Comparison of ENCODE assay signal across 8 cellular contexts in the genomic region with DNA sequence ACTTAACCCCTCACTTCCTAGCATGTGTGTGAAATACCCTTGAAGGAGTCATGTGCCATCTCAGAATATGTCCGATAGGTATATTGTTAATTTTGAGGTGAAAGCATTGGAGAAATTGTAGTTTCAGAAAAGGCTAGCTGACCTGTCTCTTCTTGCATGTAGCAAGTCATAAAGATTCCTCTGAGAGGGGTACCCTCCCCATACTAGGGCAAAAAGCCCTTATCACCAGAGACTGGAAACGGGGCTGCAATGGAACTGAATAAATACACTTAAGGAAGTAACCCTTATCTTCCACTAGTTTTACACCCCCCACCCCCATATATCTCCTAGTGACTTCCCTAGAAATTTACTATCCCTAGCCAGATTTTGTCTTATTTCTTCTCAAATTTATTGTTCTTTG. TPM values are rescaled to one million over a fixed set of nuclear protein-coding genes. Genes with fewer than 3 reads are reported as not detected.
DNase-seq lines count a peak whose midpoint lies in the region; ATAC-seq lines count a peak whose summit lies in the region.

No MANE protein-coding gene starts in this region.

- H3K27me3 ChIP-seq in iPS-20b (ENCODE audit: insufficient read depth, low read length) = no peaks in the 10 kb centered on the region

- H3K9me3 Mint-ChIP-seq in T-helper 2 cell treated with Interferon-gamma antibody and Interleukin-4, amounts not matched to agents 5 μg/mL and 100 μg/mL, for 36 hours = no peaks in the 10 kb centered on the region
- H3K9me3 Mint-ChIP-seq in activated naive CD8-positive, alpha-beta T cell treated with anti-CD3 and anti-CD28 coated beads for 36 hours = no peaks in the 10 kb centered on the region

- peak overlapping the region; percentile 99 for H3K27ac Mint-ChIP-seq in T-helper 2 cell treated with Interferon-gamma antibody and Interleukin-4, amounts not matched to agents 5 μg/mL and 100 μg/mL, for 36 hours
- H3K27ac Mint-ChIP-seq in activated naive CD8-positive, alpha-beta T cell treated with anti-CD3 and anti-CD28 coated beads for 36 hours = peak overlapping the region; percentile 96

- H3K4me1 Mint-ChIP-seq in T-helper 2 cell treated with Interferon-gamma antibody and Interleukin-4, amounts not matched to agents 5 μg/mL and 100 μg/mL, for 36 hours (ENCODE audit: low read depth) = peaks cover 23% of the 10 kb centered on the region
- peaks cover 26% of the 10 kb centered on the region for H3K4me1 Mint-ChIP-seq in activated naive CD8-positive, alpha-beta T cell treated with anti-CD3 and anti-CD28 coated beads for 36 hours

- no peaks in the 10 kb centered on the region for H3K9me3 ChIP-seq in iPS-20b (ENCODE audit: insufficient read depth, low read depth, low read length)

- peak overlapping the region; percentile 78; the same call in 1 of the 2 replicates for H3K9ac ChIP-seq in iPS-20b (ENCODE audit: low read depth, low read length)

- DNase-seq in T-helper 2 cell treated with Interferon-gamma antibody and Interleukin-4, amounts not matched to agents 5 μg/mL and 100 μg/mL, for 36 hours (ENCODE audit: low spot score) = no peak
- DNase-seq in T-helper 2 cell (no peak), kidney tubule cell (ENCODE audit: low spot score) (no peak), T1000 (lab: John Stamatoyannopoulos, UW) (no peak)
- no peak for DNase-seq in activated naive CD8-positive, alpha-beta T cell treated with anti-CD3 and anti-CD28 coated beads for 36 hours

- H3K4me1 ChIP-seq in iPS-20b (ENCODE audit: insufficient read depth, low read length) = peaks cover 3% of the 10 kb centered on the region; the same call in 1 of the 2 replicates

- H3K36me3 Mint-ChIP-seq in T-helper 2 cell treated with Interferon-gamma antibody and Interleukin-4, amounts not matched to agents 5 μg/mL and 100 μg/mL, for 36 hours (ENCODE audit: low read depth) = peaks cover 7% of the 10 kb centered on the region
- H3K36me3 Mint-ChIP-seq in activated naive CD8-positive, alpha-beta T cell treated with anti-CD3 and anti-CD28 coated beads for 36 hours = peaks cover 15% of the 10 kb centered on the region

- H3K36me3 ChIP-seq in iPS-20b (ENCODE audit: insufficient read depth, low read depth, low read length) = peaks cover 49% of the 10 kb centered on the region

- no peak overlapping the region for H3K27ac ChIP-seq in iPS-20b (ENCODE audit: low read length)
- peak overlapping the region; percentile 89 for H3K27ac ChIP-seq in temporal lobe (ENCODE audit: low read depth, low read length)

- H3K27me3 Mint-ChIP-seq in T-helper 2 cell treated with Interferon-gamma antibody and Interleukin-4, amounts not matched to agents 5 μg/mL and 100 μg/mL, for 36 hours (ENCODE audit: low read depth) = no peaks in the 10 kb centered on the region
- H3K27me3 Mint-ChIP-seq in activated naive CD8-positive, alpha-beta T cell treated with anti-CD3 and anti-CD28 coated beads for 36 hours = no peaks in the 10 kb centered on the region

- peak overlapping the region; percentile 96 for H3K4me3 ChIP-seq in iPS-20b (ENCODE audit: low read length)

- H3K4me3 Mint-ChIP-seq in T-helper 2 cell treated with Interferon-gamma antibody and Interleukin-4, amounts not matched to agents 5 μg/mL and 100 μg/mL, for 36 hours = peak overlapping the region; percentile 98
- peak overlapping the region; percentile 98 for H3K4me3 Mint-ChIP-seq in activated naive CD8-positive, alpha-beta T cell treated with anti-CD3 and anti-CD28 coated beads for 36 hours

- ATAC-seq in GM19467 (IDR thresholded peaks at IDR 0.05; ENCODE audit: unreplicated experiment) = no peak

RNA-seq across cellular contexts. Expression of a gene that starts 1.8 kb away (rescaled TPM):
- total RNA-seq in activated naive CD8-positive, alpha-beta T cell treated with anti-CD3 and anti-CD28 coated beads for 36 hours = 100 to 1,000 TPM; 159 to 165 TPM
- 84.1 TPM for total RNA-seq in temporal lobe

RNA-seq across cellular contexts. Expression of a gene that starts 6.8 kb away (rescaled TPM):
- total RNA-seq in activated naive CD8-positive, alpha-beta T cell treated with anti-CD3 and anti-CD28 coated beads for 36 hours = 1 to 10 TPM; 1.8 to 2.3 TPM
- 17.7 TPM for total RNA-seq in temporal lobe

RNA-seq across cellular contexts. Expression of a gene that starts 28.3 kb away (rescaled TPM):
- 1 to 10 TPM in 1 of 2 experiments, under 1 TPM in 1; 0.99 to 1.0 TPM for total RNA-seq in activated naive CD8-positive, alpha-beta T cell treated with anti-CD3 and anti-CD28 coated beads for 36 hours
- total RNA-seq in temporal lobe = 76.5 TPM

RNA-seq across cellular contexts. Expression of a gene that starts 30.7 kb away (rescaled TPM):
- 10 to 100 TPM; 20.9 to 22.2 TPM for total RNA-seq in activated naive CD8-positive, alpha-beta T cell treated with anti-CD3 and anti-CD28 coated beads for 36 hours
- total RNA-seq in temporal lobe = 17.7 TPM

RNA-seq across cellular contexts. Expression of a gene that starts 45.3 kb away (rescaled TPM):
- total RNA-seq in activated naive CD8-positive, alpha-beta T cell treated with anti-CD3 and anti-CD28 coated beads for 36 hours = under 1 TPM in 1 of 2 experiments, not detected in 1; 0.26 TPM
- 0.98 TPM for total RNA-seq in temporal lobe

Comparison
In these comparisons a context has a peak if more than half of its experiments do, and no peak if none do; other contexts are left out.
1. RNA of a gene that starts 28.3 kb away (total RNA-seq): 76.5 TPM in temporal lobe (single experiment); 0.99 to 1.0 TPM in activated naive CD8-positive, alpha-beta T cell treated with anti-CD3 and anti-CD28 coated beads for 36 hours; every median in the first group is over 10 times any median in the second.